Comparison of ENCODE assay signal across 16 cellular contexts in the genomic region with DNA sequence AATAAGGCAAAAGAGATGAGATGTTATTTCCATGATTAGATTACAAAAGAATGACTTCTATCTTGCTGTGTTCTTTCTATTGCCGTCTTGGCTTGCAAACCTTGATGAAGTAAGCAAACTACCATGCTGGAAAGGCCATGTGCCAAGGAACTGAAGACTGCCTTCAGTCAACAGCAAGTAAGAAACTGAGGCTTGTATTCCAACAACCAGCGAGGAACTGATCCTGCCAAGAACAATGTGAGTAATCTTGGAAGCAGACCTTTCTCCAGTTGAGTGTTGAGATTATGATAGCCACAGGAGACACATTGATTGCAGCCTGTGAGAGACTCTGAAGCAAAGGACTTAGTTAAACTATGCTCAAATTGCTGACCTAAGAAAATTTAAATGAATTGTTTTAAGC.
DNase-seq lines count a peak whose midpoint lies in the region; ATAC-seq, FAIRE-seq and TF ChIP-seq lines count a peak whose summit lies in the region.
"Had no signal": no experiment of that assay in that cellular context is flagged by ENCODE, and none has a peak within 500 bp of the region (broad histone marks: within the 10 kb centered on the region; RNA-seq: fewer than 3 reads in every experiment).

No MANE protein-coding gene starts in this region.

- no peaks in the 10 kb centered on the region for H3K36me3 ChIP-seq in GM23338 (ENCODE audit: insufficient read depth)
- no peaks in the 10 kb centered on the region for H3K36me3 ChIP-seq in K562 (ENCODE audit: control insufficient read depth, insufficient read depth, low read length)
- H3K36me3 ChIP-seq in gastrocnemius medialis, result no peaks in the 10 kb centered on the region
- H3K36me3 ChIP-seq: HAP-1 had no signal

- no peaks in the 10 kb centered on the region for H3K9me1 ChIP-seq in K562 (ENCODE audit: control insufficient read depth, insufficient read depth, low read length)

- in situ Hi-C loops in K562 (cut with MboI), result no loop called here
- in situ Hi-C loops in gastrocnemius medialis (cut with MboI; ENCODE audit: low sequenced_read_pairs in 4 of 4), result no loop called here

- ATAC-seq in GM23338 (no peak), K562 (no peak), left ventricle myocardium superior (peak; percentile 80), gastrocnemius medialis (peak in 1 of 2 donors; percentile 47), HG02970 (IDR thresholded peaks at IDR 0.05; ENCODE audit: low FRiP score, unreplicated experiment) (no peak), GM18907 (IDR thresholded peaks at IDR 0.05; ENCODE audit: unreplicated experiment) (no peak), GM21447 (IDR thresholded peaks at IDR 0.05; ENCODE audit: unreplicated experiment) (no peak)

- CTCF ChIA-PET in K562 (lab: Yijun Ruan, JAX; ENCODE audit: low intra/inter-chr PET ratio), result no interaction called here

- H3K36me3 Mint-ChIP-seq in GM23338 (ENCODE audit: low read depth), result no peaks in the 10 kb centered on the region

- no peak overlapping the region for H3K27ac Mint-ChIP-seq in GM23338
- H3K27ac Mint-ChIP-seq: B cell; CD4-positive, alpha-beta T cell had no signal

- H3K4me2 ChIP-seq in GM23338, result no peak overlapping the region
- no peak overlapping the region for H3K4me2 ChIP-seq in K562 (ENCODE audit: insufficient read depth, low read length)

- H3K27ac ChIP-seq in GM23338 (ENCODE audit: low read depth) (no peak overlapping the region), K562 (ENCODE audit: extremely low read depth, low read depth, low read length) (no peak overlapping the region), gastrocnemius medialis (no peak overlapping the region)

- H3K4me1 Mint-ChIP-seq in GM23338, result no peaks in the 10 kb centered on the region
- H3K4me1 Mint-ChIP-seq: B cell had no signal

- TF ChIP-seq CTCF in GM23338 (conservative IDR thresholded peaks at IDR 0.05; ENCODE audit: low read depth in 2 of 2) (no peak), K562 (IDR thresholded peaks at IDR 0.05 in 2 of 3, conservative IDR thresholded peaks at IDR 0.05 in 1 of 3; ENCODE audit: insufficient read depth in 2 of 3, low read depth in 1 of 3, low read length in 3 of 3) (no peak), gastrocnemius medialis (IDR thresholded peaks at IDR 0.05 in 4 of 5, conservative IDR thresholded peaks at IDR 0.05 in 1 of 5) (no peak)

- no peaks in the 10 kb centered on the region for H3K9me3 ChIP-seq in K562 (replicated peaks; ENCODE audit: control insufficient read depth, insufficient read depth, low read depth, low read length)
- no peaks in the 10 kb centered on the region for H3K9me3 ChIP-seq in gastrocnemius medialis
- H3K9me3 ChIP-seq: HAP-1 had no signal

- no peaks in the 10 kb centered on the region for H3K4me1 ChIP-seq in GM23338 (ENCODE audit: insufficient read depth)
- no peaks in the 10 kb centered on the region for H3K4me1 ChIP-seq in K562 (replicated peaks in 1 of 2; ENCODE audit: control insufficient read depth in 2 of 2, insufficient read depth in 2 of 2, low read length in 2 of 2)
- H3K4me1 ChIP-seq in gastrocnemius medialis, result no peaks in the 10 kb centered on the region
- H3K4me1 ChIP-seq: HAP-1 had no signal

- TF ChIP-seq POLR2A in K562 (conservative IDR thresholded peaks at IDR 0.05), result no peak
- TF ChIP-seq POLR2A in gastrocnemius medialis (IDR thresholded peaks at IDR 0.05), result no peak

- WGBS in K562 (ENCODE audit: insufficient coverage, low coverage, missing lambda C conversion rate), result 0% methylated on average over 2 of the region's 2 CpGs

- H2AFZ ChIP-seq in GM23338 (peak overlapping the region; percentile 19; the same call in 1 of the 2 replicates), K562 (ENCODE audit: low read depth, low read length) (no peak overlapping the region)

- intact Hi-C loops in K562 (cut with micrococcal nuclease), result no loop called here
- intact Hi-C loops in left ventricle myocardium superior (cut with micrococcal nuclease), result no loop called here
- intact Hi-C loops in gastrocnemius medialis (cut with DNase I; ENCODE audit: low total_unique reads), result no loop called here

- no peak for DNase-seq in GM23338 (ENCODE audit: low spot score)
- DNase-seq in K562 (ENCODE audit: extremely low read depth in 1 of 4, low spot score in 3 of 4), result no peak
- no peak for DNase-seq in left ventricle myocardium superior
- DNase-seq in gastrocnemius medialis, result peak; percentile 21 to 24
- DNase-seq: C1 segment of cervical spinal cord; Calu3; CD4-positive, alpha-beta T cell; DMS 273 treated with DMSO at 0.1 percent for 48 hours; GOT3 had no signal

- no peaks in the 10 kb centered on the region for H3K27me3 Mint-ChIP-seq in GM23338 (ENCODE audit: insufficient read depth, low read depth, poor library complexity)
- H3K27me3 Mint-ChIP-seq: B cell; CD4-positive, alpha-beta T cell had no signal

- H3K9me2 ChIP-seq in GM23338 (ENCODE audit: insufficient read depth), result no peaks in the 10 kb centered on the region

- H4K20me1 ChIP-seq in GM23338 (replicated peaks; ENCODE audit: insufficient read depth), result no peaks in the 10 kb centered on the region
- H4K20me1 ChIP-seq in K562 (replicated peaks; ENCODE audit: control insufficient read depth, insufficient read depth, low read length), result no peaks in the 10 kb centered on the region

- H3K79me2 ChIP-seq in GM23338 (replicated peaks; ENCODE audit: insufficient read depth) (no peaks in the 10 kb centered on the region), K562 (ENCODE audit: control insufficient read depth, insufficient read depth, low read length) (no peaks in the 10 kb centered on the region)

- H3K9me3 Mint-ChIP-seq in GM23338, result no peaks in the 10 kb centered on the region

- H3K27me3 ChIP-seq in GM23338 (ENCODE audit: insufficient read depth) (no peaks in the 10 kb centered on the region), K562 (ENCODE audit: control insufficient read depth in 2 of 2, insufficient read depth in 2 of 2, low read length in 2 of 2) (no peaks in the 10 kb centered on the region), gastrocnemius medialis (no peaks in the 10 kb centered on the region)

- no peak for TF ChIP-seq RAD21 in K562 (CRISPR knock-in tag; conservative IDR thresholded peaks at IDR 0.05 in 1 of 2, IDR thresholded peaks at IDR 0.05 in 1 of 2)

- no TSS peak for BruUV-seq in K562 (replicated peaks; lab: Mats Ljungman, UMichigan)

- no peak overlapping the region for H3K4me3 ChIP-seq in GM23338
- no peak overlapping the region for H3K4me3 ChIP-seq in K562
- H3K4me3 ChIP-seq in gastrocnemius medialis, result no peak overlapping the region
- H3K4me3 ChIP-seq: HAP-1 had no signal

- H3K4me3 Mint-ChIP-seq in GM23338, result no peak overlapping the region
- H3K4me3 Mint-ChIP-seq: B cell; CD4-positive, alpha-beta T cell had no signal

- POLR2A ChIA-PET in K562 (lab: Yijun Ruan, JAX), result no interaction called here

- no peak overlapping the region for H3K9ac ChIP-seq in K562 (ENCODE audit: insufficient read depth in 1 of 2, low read depth in 2 of 2, low read length in 2 of 2)

- no peaks in the 10 kb centered on the region for H3F3A ChIP-seq in GM23338 (replicated peaks; ENCODE audit: low read depth)

- no peak for TF ChIP-seq EP300 in K562 (IDR thresholded peaks at IDR 0.05; ENCODE audit: low read length)

- FAIRE-seq in K562 (lab: Jason Lieb, UNC), result peak; percentile 42
- FAIRE-seq: A204.1, HTR-8/SVneo had no signal

TF ChIP-seq in GM23338, 12 proteins besides CTCF, POLR2A, EP300 and RAD21 (continues in another document):
- no peak for TF ChIP-seq CREB1 (CRISPR knock-in tag; IDR thresholded peaks at IDR 0.05; ENCODE audit: low read depth)

TF ChIP-seq in K562, 482 proteins besides CTCF, POLR2A, EP300 and RAD21:
- peak; percentile 2; the same call in 1 of the 2 replicates for TF ChIP-seq ZNF316 (IDR thresholded peaks at IDR 0.05)
- TF ChIP-seq, protein P1, sequence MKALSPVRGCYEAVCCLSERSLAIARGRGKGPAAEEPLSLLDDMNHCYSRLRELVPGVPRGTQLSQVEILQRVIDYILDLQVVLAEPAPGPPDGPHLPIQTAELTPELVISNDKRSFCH (CRISPR knock-in tag; IDR thresholded peaks at IDR 0.05), result no peak
- TF ChIP-seq, protein P1 (tag; IDR thresholded peaks at IDR 0.05), result no peak
TF ChIP-seq in K562: peak in this region for 1.

Comparison
In these comparisons a context has a peak if more than half of its experiments do, and no peak if none do; other contexts are left out.
1. DNase-seq: peak in gastrocnemius medialis (2 of 2); none in GM23338 (single experiment), K562 (0 of 4) and left ventricle myocardium superior (single experiment).